21 cellular contexts compared by ENCODE assay signal in genomic region chr13:95235199-95235726, GRCh38.
A peak's percentile ranks its signal among the peaks of the same experiment; 100 is the strongest.
DNase-seq lines count a peak whose midpoint lies in the region; ATAC-seq, FAIRE-seq and TF ChIP-seq lines count a peak whose summit lies in the region.
"Had no signal": no experiment of that assay in that cellular context is flagged by ENCODE, and none has a peak within 500 bp of the region (broad histone marks: within the 10 kb centered on the region; RNA-seq: fewer than 3 reads in every experiment).

No MANE protein-coding gene starts in this region.

- intact Hi-C loops in prostate gland (cut with DNase I), result no loop called here

- H3K36me3 Mint-ChIP-seq in endodermal cell (ENCODE audit: low read depth), result peaks cover 70% of the 10 kb centered on the region

- H3K4me1 Mint-ChIP-seq in endodermal cell, result peaks cover 18% of the 10 kb centered on the region

- H3K36me3 ChIP-seq in endodermal cell (ENCODE audit: control insufficient read depth, insufficient read depth, low read length) (peaks cover 43% of the 10 kb centered on the region), prostate gland (no peaks in the 10 kb centered on the region)
- H3K36me3 ChIP-seq: gastrocnemius medialis, thoracic aorta had no signal

- TF ChIP-seq CTCF in endodermal cell (conservative IDR thresholded peaks at IDR 0.05) (no peak), prostate gland (IDR thresholded peaks at IDR 0.05) (no peak), GM10266 (IDR thresholded peaks at IDR 0.05; ENCODE audit: control insufficient read depth, insufficient read depth, low read depth, missing control alignments) (no peak)

- no peaks in the 10 kb centered on the region for H3K27me3 ChIP-seq in endodermal cell (ENCODE audit: control insufficient read depth, insufficient read depth, low read length, poor library complexity, severe bottlenecking)
- H3K27me3 ChIP-seq in prostate gland (replicated peaks; ENCODE audit: insufficient read depth), result no peaks in the 10 kb centered on the region
- H3K27me3 ChIP-seq: gastrocnemius medialis had no signal

- peak; percentile 65 for FAIRE-seq in GM19239 (lab: Jason Lieb, UNC)

- no peak overlapping the region for H3K4me3 Mint-ChIP-seq in endodermal cell

- H3K9me3 ChIP-seq in endodermal cell (ENCODE audit: control insufficient read depth, low read length) (no peaks in the 10 kb centered on the region), prostate gland (no peaks in the 10 kb centered on the region)
- H3K9me3 ChIP-seq: gastrocnemius medialis, thoracic aorta had no signal

- H3K4me3 ChIP-seq in endodermal cell (ENCODE audit: low read length) (no peak overlapping the region), prostate gland (no peak overlapping the region)
- H3K4me3 ChIP-seq: gastrocnemius medialis, thoracic aorta had no signal

- no peak overlapping the region for H3K27ac ChIP-seq in endodermal cell (ENCODE audit: low read depth, low read length)
- H3K27ac ChIP-seq in prostate gland, result peak overlapping the region; percentile 52 to 76
- H3K27ac ChIP-seq: gastrocnemius medialis, RWPE1, thoracic aorta had no signal

- peak overlapping the region; percentile 24 for H3K27ac Mint-ChIP-seq in endodermal cell

- H3K9me3 Mint-ChIP-seq in endodermal cell, result no peaks in the 10 kb centered on the region
- H3K9me3 Mint-ChIP-seq: CD8-positive, alpha-beta memory T cell had no signal

- no peaks in the 10 kb centered on the region for H3K27me3 Mint-ChIP-seq in endodermal cell (ENCODE audit: insufficient read depth)

- no peak for TF ChIP-seq POLR2A in prostate gland (IDR thresholded peaks at IDR 0.05)

- 93 to 100% methylated on average over 1 to 3 of the region's 3 CpGs for WGBS in endodermal cell (ENCODE audit: insufficient coverage in 1 of 2, insufficient read length in 1 of 2), 2 experiments
- WGBS in prostate gland, result 34% methylated on average over 3 of the region's 3 CpGs

- DNase-seq in GM19239 (ENCODE audit: insufficient read length, low spot score) (no peak), NCI-H69 (lab: John Stamatoyannopoulos, UW) (peak; percentile 10), endodermal cell (no peak), prostate gland (ENCODE audit: low spot score) (no peak), GM10266 (ENCODE audit: extremely low spot score) (no peak), SKM-1 treated with dmso at 0.1 percent for 144 hours (lab: John Stamatoyannopoulos, UW; ENCODE audit: unreplicated experiment) (no peak)
- no peak for DNase-seq in stimulated activated CD8-positive, alpha-beta memory T cell treated with anti-CD3 and anti-CD28 coated beads, Interleukin-4, amount 100 ng/mL, for 48 hours
- DNase-seq: activated CD4-positive, alpha-beta T cell treated with anti-CD3 and anti-CD28 coated beads for 48 hours; activated CD8-positive, alpha-beta memory T cell treated with anti-CD3 and anti-CD28 coated beads, Interleukin-2, amount 50 U/mL, for 4 hours; activated gamma-delta T cell; CD8-positive, alpha-beta memory T cell; DMS79 treated with DMSO at 0.1 percent for 48 hours; gastrocnemius medialis; kidney glomerular epithelial cell; NCI-H345; NK-92 treated with Interleukin-12 subunit alpha and Interleukin-12 subunit beta, amount 100 ng/mL, for 24 hours; right cardiac atrium had no signal

- ATAC-seq in GM19455 (IDR thresholded peaks at IDR 0.05; ENCODE audit: unreplicated experiment), result no peak
- ATAC-seq: gastrocnemius medialis, right cardiac atrium, SK-N-SH treated with all-trans-retinoic acid at 6 μM for 48 hours had no signal

- H3K9ac ChIP-seq in endodermal cell (ENCODE audit: extremely low read depth, low read length, poor library complexity, severe bottlenecking), result no peak overlapping the region

- H3K4me1 ChIP-seq in endodermal cell (ENCODE audit: control insufficient read depth, insufficient read depth, low read length) (peaks cover 4% of the 10 kb centered on the region), prostate gland (replicated peaks) (no peaks in the 10 kb centered on the region)
- H3K4me1 ChIP-seq: gastrocnemius medialis had no signal
